Comparison of ENCODE assay signal across 8 cellular contexts in the genomic region with DNA sequence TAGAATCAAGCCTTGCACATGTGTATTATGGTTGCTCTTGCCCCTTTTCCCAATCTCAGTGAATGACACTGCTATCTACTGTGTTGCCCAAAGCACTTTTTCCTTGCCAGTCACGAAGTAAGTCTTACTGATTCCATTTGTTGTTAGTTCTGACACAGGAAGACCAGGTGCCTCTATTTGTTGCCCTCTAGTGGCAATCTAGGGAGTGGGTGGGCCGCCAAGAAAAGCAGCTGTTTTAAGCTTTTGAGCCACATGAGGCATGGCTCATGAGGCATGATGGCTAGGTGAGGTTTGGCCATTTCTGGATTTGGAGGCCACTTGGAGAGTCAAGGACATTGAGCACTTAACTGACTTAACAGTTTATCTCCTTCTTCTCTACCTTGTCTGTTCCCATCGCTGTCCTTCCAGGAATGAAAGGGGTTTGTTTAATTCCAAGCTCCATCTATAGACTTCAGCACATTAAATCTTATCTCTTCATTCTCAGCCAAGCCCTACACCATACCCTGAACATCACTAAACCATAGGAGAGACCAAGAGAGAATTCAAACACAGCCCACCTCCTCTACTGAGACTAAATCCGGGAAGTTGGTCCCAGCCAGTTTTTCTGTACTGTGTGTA.
DNase-seq lines count a peak whose midpoint lies in the region; ATAC-seq and TF ChIP-seq lines count a peak whose summit lies in the region.

No MANE protein-coding gene starts in this region.

- no peak overlapping the region for H3K4me2 ChIP-seq in neural progenitor cell

- no peak overlapping the region for H2AFZ ChIP-seq in neural progenitor cell (replicated peaks)

- H3F3A ChIP-seq in neural progenitor cell (ENCODE audit: low read depth): peaks cover 4% of the 10 kb centered on the region

- ATAC-seq in GM18519 (IDR thresholded peaks at IDR 0.05; ENCODE audit: low FRiP score, unreplicated experiment) (no peak), GM21381 (IDR thresholded peaks at IDR 0.05; ENCODE audit: unreplicated experiment) (no peak)

- no peak overlapping the region for H3K9ac ChIP-seq in neural progenitor cell

- H3K4me1 Mint-ChIP-seq in activated CD4-positive, alpha-beta memory T cell treated with anti-CD3 and anti-CD28 coated beads for 36 hours (ENCODE audit: low read depth): peaks cover 4% of the 10 kb centered on the region
- H3K4me1 Mint-ChIP-seq in neural progenitor cell: no peaks in the 10 kb centered on the region

- no peak overlapping the region for H3K4me3 ChIP-seq in AG04449 (ENCODE audit: low read depth, low read length)
- no peak overlapping the region for H3K4me3 ChIP-seq in GM12875 (ENCODE audit: low read depth, low read length)
- H3K4me3 ChIP-seq in epithelial cell of esophagus (ENCODE audit: low read length): no peak overlapping the region
- H3K4me3 ChIP-seq in neural progenitor cell: no peak overlapping the region

- H3K36me3 Mint-ChIP-seq in activated CD4-positive, alpha-beta memory T cell treated with anti-CD3 and anti-CD28 coated beads for 36 hours: peaks cover 5% of the 10 kb centered on the region
- peaks cover 22% of the 10 kb centered on the region for H3K36me3 Mint-ChIP-seq in neural progenitor cell

- no peaks in the 10 kb centered on the region for H3K9me3 ChIP-seq in neural progenitor cell (ENCODE audit: low read depth)

- H3K79me2 ChIP-seq in neural progenitor cell (ENCODE audit: low read depth): no peaks in the 10 kb centered on the region

- peaks cover 17% of the 10 kb centered on the region for H3K36me3 ChIP-seq in neural progenitor cell

- no peaks in the 10 kb centered on the region for H3K27me3 ChIP-seq in neural progenitor cell

- no peaks in the 10 kb centered on the region for H3K27me3 Mint-ChIP-seq in activated CD4-positive, alpha-beta memory T cell treated with anti-CD3 and anti-CD28 coated beads for 36 hours
- no peaks in the 10 kb centered on the region for H3K27me3 Mint-ChIP-seq in neural progenitor cell (ENCODE audit: insufficient read depth, low read depth)

- no peak overlapping the region for H3K27ac Mint-ChIP-seq in activated CD4-positive, alpha-beta memory T cell treated with anti-CD3 and anti-CD28 coated beads for 36 hours
- H3K27ac Mint-ChIP-seq in neural progenitor cell: no peak overlapping the region

- intact Hi-C loops in activated CD4-positive, alpha-beta memory T cell treated with anti-CD3 and anti-CD28 coated beads for 36 hours (cut with micrococcal nuclease): loop anchor here (2.0 kb wide), 1 partner anchor 25 kb away; no protein-coding TSS in a partner anchor

- H3K27ac ChIP-seq in neural progenitor cell: no peak overlapping the region

- POLR2A ChIA-PET in AG04449 (lab: Yijun Ruan, JAX): no interaction called here
- POLR2A ChIA-PET in activated CD4-positive, alpha-beta memory T cell treated with anti-CD3 and anti-CD28 coated beads for 36 hours (lab: Charles Lee): no interaction called here

- peaks cover 5% of the 10 kb centered on the region for H4K20me1 ChIP-seq in neural progenitor cell (ENCODE audit: low read depth)

- no peak overlapping the region for H3K4me3 Mint-ChIP-seq in activated CD4-positive, alpha-beta memory T cell treated with anti-CD3 and anti-CD28 coated beads for 36 hours
- no peak overlapping the region for H3K4me3 Mint-ChIP-seq in neural progenitor cell

- DNase-seq in AG04449 (ENCODE audit: low read depth, low spot score) (no peak), NCI-H2227 treated with DMSO at 0.1 percent for 48 hours (lab: John Stamatoyannopoulos, UW) (peak; percentile 18), epithelial cell of esophagus (ENCODE audit: low read depth) (peak; percentile 68), neural progenitor cell (ENCODE audit: low spot score) (peak; percentile 76)
- DNase-seq in activated CD4-positive, alpha-beta memory T cell treated with anti-CD3 and anti-CD28 coated beads for 36 hours: peak; percentile 72

- TF ChIP-seq CTCF in AG04449 (IDR thresholded peaks at IDR 0.05; ENCODE audit: insufficient read depth, low read length, missing control alignments): peak; percentile 70
- peak; percentile 85 for TF ChIP-seq CTCF in GM12875 (IDR thresholded peaks at IDR 0.05; ENCODE audit: borderline replicate concordance, insufficient read depth, low read depth, low read length)
- peak; percentile 78 for TF ChIP-seq CTCF in epithelial cell of esophagus (IDR thresholded peaks at IDR 0.05; ENCODE audit: insufficient read depth, low read depth, low read length, missing control alignments)
- peak; percentile 81 for TF ChIP-seq CTCF in neural progenitor cell (IDR thresholded peaks at IDR 0.05)

- H3K4me1 ChIP-seq in neural progenitor cell: no peaks in the 10 kb centered on the region

- no peaks in the 10 kb centered on the region for H3K9me3 Mint-ChIP-seq in activated CD4-positive, alpha-beta memory T cell treated with anti-CD3 and anti-CD28 coated beads for 36 hours
- no peaks in the 10 kb centered on the region for H3K9me3 Mint-ChIP-seq in neural progenitor cell

- CTCF ChIA-PET in AG04449 (lab: Yijun Ruan, JAX): interaction anchor here (0.7 to 7.8 kb wide), 11 partner anchors 11 to 543 kb away, joined by 3 to 111 read pairs (median 5); no protein-coding TSS in a partner anchor
- CTCF ChIA-PET in activated CD4-positive, alpha-beta memory T cell treated with anti-CD3 and anti-CD28 coated beads for 36 hours (lab: Charles Lee): interaction anchor here (0.6 to 5.1 kb wide), 31 partner anchors 9 to 543 kb away, joined by 3 to 93 read pairs (median 4); no protein-coding TSS in a partner anchor
